Comparison of ENCODE assay signal across 15 cellular contexts in the genomic region with DNA sequence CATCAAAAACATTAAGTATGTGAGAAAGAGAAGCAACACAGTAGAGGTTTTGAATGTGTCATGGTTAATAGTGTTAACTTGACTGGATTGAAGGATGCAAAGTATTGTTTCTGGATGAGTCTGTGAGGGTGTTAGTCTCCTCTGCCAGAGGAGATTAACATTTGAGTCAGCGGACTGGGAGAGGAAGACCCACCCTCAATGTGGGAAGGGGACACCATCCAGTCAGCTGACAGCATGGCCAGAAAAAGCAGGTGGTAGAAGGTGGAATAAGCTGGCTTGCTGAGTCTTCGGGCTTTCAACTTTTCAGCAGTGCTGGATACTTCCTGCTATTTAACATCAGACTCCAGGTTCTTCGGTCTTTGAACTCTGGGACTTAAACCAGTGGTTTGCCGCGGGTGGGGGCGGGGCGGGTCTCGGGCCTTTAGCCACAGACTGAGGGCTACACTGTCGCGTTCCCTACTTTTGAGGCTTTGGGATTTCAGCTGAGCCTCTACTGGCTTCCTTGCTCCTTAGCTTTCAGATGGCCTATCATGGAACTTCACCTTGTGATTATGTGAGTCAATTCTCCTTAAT.
DNase-seq lines count a peak whose midpoint lies in the region; ATAC-seq, FAIRE-seq and TF ChIP-seq lines count a peak whose summit lies in the region.
"Had no signal": no experiment of that assay in that cellular context is flagged by ENCODE, and none has a peak within 500 bp of the region (broad histone marks: within the 10 kb centered on the region; RNA-seq: fewer than 3 reads in every experiment).

No MANE protein-coding gene starts in this region.

- H3K27ac Mint-ChIP-seq in MCF 10A (ENCODE audit: low read depth, unreplicated experiment), result no peak overlapping the region
- H3K27ac Mint-ChIP-seq: CD4-positive, CD25-positive, alpha-beta regulatory T cell had no signal

- no peaks in the 10 kb centered on the region for H4K20me1 ChIP-seq in H1 (replicated peaks in 1 of 2; ENCODE audit: control insufficient read depth in 1 of 2, insufficient read depth in 2 of 2, low read length in 2 of 2)
- H4K20me1 ChIP-seq: BLaER1 treated with 17β-estradiol and CSF1 and Interleukin-3, amounts not matched to agents 10 nM and 100 nM had no signal

- TF ChIP-seq POLR2A in H1 (IDR thresholded peaks at IDR 0.05; ENCODE audit: control extremely low read depth in 1 of 2, low read depth in 2 of 2, low read length in 2 of 2), result no peak

- 0 out of 2 replicates have a peak overlapping the region, but pooled peaks have one; percentile 29 for H2BK12ac ChIP-seq in H1 (ENCODE audit: low read depth, low read length)

- H3K4me3 ChIP-seq in H1 (ENCODE audit: extremely low read depth in 1 of 4, insufficient read depth in 2 of 4, low read depth in 3 of 4, low read length in 4 of 4) (no peak overlapping the region), small intestine (ENCODE audit: low read depth in 1 of 2, low read length in 2 of 2) (no peak overlapping the region)
- H3K4me3 ChIP-seq: BLaER1 treated with 17β-estradiol and CSF1 and Interleukin-3, amounts not matched to agents 10 nM and 100 nM; GM12878 had no signal

- no peaks in the 10 kb centered on the region for H3K36me3 Mint-ChIP-seq in MCF 10A (ENCODE audit: insufficient read depth, unreplicated experiment)
- H3K36me3 Mint-ChIP-seq: CD4-positive, CD25-positive, alpha-beta regulatory T cell had no signal

- H3K14ac ChIP-seq in H1 (ENCODE audit: insufficient read length), result no peak overlapping the region

- H2AFZ ChIP-seq in H1 (ENCODE audit: low read length), result peak overlapping the region; percentile 99; the same call in 1 of the 2 replicates

- H3K9ac ChIP-seq in H1 (replicated peaks in 1 of 4; ENCODE audit: extremely low read depth in 1 of 4, low read depth in 3 of 4, low read length in 3 of 4), result no peak overlapping the region
- H3K9ac ChIP-seq: BLaER1 treated with 17β-estradiol and CSF1 and Interleukin-3, amounts not matched to agents 10 nM and 100 nM had no signal

- H3K4me3 Mint-ChIP-seq in MCF 10A (ENCODE audit: unreplicated experiment), result no peak overlapping the region
- H3K4me3 Mint-ChIP-seq: CD4-positive, CD25-positive, alpha-beta regulatory T cell had no signal

- H3K79me2 ChIP-seq in H1 (ENCODE audit: control insufficient read depth in 1 of 2, insufficient read depth in 2 of 2, low read length in 2 of 2), result no peaks in the 10 kb centered on the region

- POLR2A ChIA-PET in H1 (lab: Charles Lee; ENCODE audit: partially characterized antibody) (no interaction called here), MCF 10A (lab: Yijun Ruan, JAX) (interaction anchor here (0.5 kb wide), 1 partner anchor 25 kb away, joined by 3 read pairs; no protein-coding TSS in a partner anchor)

- no peak for ATAC-seq in GM19023 (IDR thresholded peaks at IDR 0.05; ENCODE audit: unreplicated experiment)
- ATAC-seq: GM12878 had no signal

- no peak overlapping the region for H4K91ac ChIP-seq in H1 (replicated peaks; ENCODE audit: insufficient read length, low read length)

- H2BK15ac ChIP-seq in H1 (ENCODE audit: low read length), result no peak overlapping the region

- WGBS in H1 (ENCODE audit: extremely low coverage in 1 of 2, insufficient coverage in 1 of 2, insufficient read length in 1 of 2, insufficient replicate concordance in 2 of 2, low coverage in 1 of 2, low lambda C conversion rate in 2 of 2, missing lambda C conversion rate in 1 of 2), 2 experiments, result 60% methylated on average over 10 of the region's 10 CpGs; no CpG with 5 or more reads in 1 of the 2 experiments
- 67 to 76% (median 69%) methylated on average over 10 of the region's 10 CpGs for WGBS in small intestine, 3 donors

- H3K4me1 ChIP-seq in H1 (replicated peaks in 1 of 4; ENCODE audit: control insufficient read depth in 3 of 4, insufficient read depth in 4 of 4, low read length in 3 of 4), result peaks cover 0 to 4% (median 0%) of the 10 kb centered on the region in 4 experiments; a peak in 2 of 7 replicates
- H3K4me1 ChIP-seq in small intestine (ENCODE audit: control insufficient read depth in 2 of 2, insufficient read depth in 1 of 2, low read depth in 1 of 2, low read length in 1 of 2), result no peaks in the 10 kb centered on the region
- H3K4me1 ChIP-seq: BLaER1 treated with 17β-estradiol and CSF1 and Interleukin-3, amounts not matched to agents 10 nM and 100 nM had no signal

- peaks cover 0 to 4% of the 10 kb centered on the region in 2 experiments; a peak in 1 of 4 replicates for H3K9me3 ChIP-seq in H1 (ENCODE audit: insufficient read depth in 2 of 2, low read depth in 1 of 2, low read length in 1 of 2)
- H3K9me3 ChIP-seq in small intestine (ENCODE audit: control insufficient read depth, low read depth), result no peaks in the 10 kb centered on the region

- BruUV-seq in MCF 10A (replicated peaks; lab: Mats Ljungman, UMichigan), result no TSS peak

- peaks cover 15% of the 10 kb centered on the region for H3K27me3 Mint-ChIP-seq in MCF 10A (ENCODE audit: insufficient read depth, unreplicated experiment)

- H3K27me3 ChIP-seq in H1 (replicated peaks in 1 of 4; ENCODE audit: control insufficient read depth in 3 of 4, extremely low read depth in 1 of 4, insufficient read depth in 3 of 4, low read length in 3 of 4) (no peaks in the 10 kb centered on the region), small intestine (ENCODE audit: control insufficient read depth in 2 of 2, insufficient read depth in 2 of 2, low read length in 2 of 2) (no peaks in the 10 kb centered on the region)
- H3K27me3 ChIP-seq: BLaER1 treated with 17β-estradiol and CSF1 and Interleukin-3, amounts not matched to agents 10 nM and 100 nM had no signal

- peak; percentile 33 for DNase-seq in NCI-H748 (lab: John Stamatoyannopoulos, UW; ENCODE audit: unreplicated experiment)
- no peak for DNase-seq in NCI-H748 treated with DMSO at 0.1 percent for 48 hours (lab: John Stamatoyannopoulos, UW)
- DNase-seq in H1 (ENCODE audit: low read depth in 1 of 2, low spot score in 2 of 2), result no peak
- DNase-seq in islet precursor cell, result peak; percentile 46
- DNase-seq in small intestine, result peak; percentile 4
- no peak for DNase-seq in stimulated activated CD4-positive, alpha-beta T cell treated with anti-CD3 and anti-CD28 coated beads, Interleukin-4, amount 100 ng/mL, for 1 hour
- DNase-seq in MCF 10A (ENCODE audit: unreplicated experiment), result no peak
- DNase-seq: CD4-positive, CD25-positive, alpha-beta regulatory T cell; IMR-90 had no signal

- H3K56ac ChIP-seq in H1 (replicated peaks; ENCODE audit: insufficient read length, low read depth, low read length), result no peak overlapping the region

- H2BK120ac ChIP-seq in H1 (replicated peaks; ENCODE audit: low read depth, low read length), result no peak overlapping the region

- intact Hi-C loops in MCF 10A (cut with micrococcal nuclease), result loop anchor here (2.0 kb wide), 1 partner anchor 22 kb away; no protein-coding TSS in a partner anchor

- CTCF ChIA-PET in H1 (lab: Charles Lee; ENCODE audit: partially characterized antibody), result interaction anchor here (0.6 to 0.9 kb wide), 4 partner anchors 8 to 586 kb away, joined by 3 to 4 read pairs (median 3); no protein-coding TSS in a partner anchor
- CTCF ChIA-PET in MCF 10A (lab: Yijun Ruan, JAX), result interaction anchor here (0.6 kb wide), 2 partner anchors 247 to 355 kb away, joined by 3 read pairs; no protein-coding TSS in a partner anchor

- H2BK20ac ChIP-seq in H1 (ENCODE audit: low read length), result no peak overlapping the region

- no peak overlapping the region for H2BK5ac ChIP-seq in H1 (ENCODE audit: low read depth, low read length)

- TF ChIP-seq CTCF in H1 (IDR thresholded peaks at IDR 0.05; ENCODE audit: control extremely low read depth in 1 of 3, insufficient read depth in 1 of 3, low read depth in 1 of 3, low read length in 3 of 3) (no peak), MCF 10A (IDR thresholded peaks at IDR 0.05; ENCODE audit: unreplicated experiment) (no peak)

- H4K5ac ChIP-seq in H1 (ENCODE audit: insufficient read length, low read depth, low read length), result no peak overlapping the region

- FAIRE-seq in H1 (lab: Jason Lieb, UNC), result no peak
- no peak for FAIRE-seq in small intestine (lab: Jason Lieb, UNC)
- FAIRE-seq: GM12878, GM18507, H54 had no signal

- no peaks in the 10 kb centered on the region for H3K4me1 Mint-ChIP-seq in MCF 10A (ENCODE audit: insufficient read depth, unreplicated experiment)
- H3K4me1 Mint-ChIP-seq: CD4-positive, CD25-positive, alpha-beta regulatory T cell had no signal

- no peak overlapping the region for H4K8ac ChIP-seq in H1 (ENCODE audit: extremely low read depth, insufficient read depth, low read length)

- TF ChIP-seq EP300 in H1 (IDR thresholded peaks at IDR 0.05; ENCODE audit: borderline replicate concordance in 1 of 2, low read depth in 2 of 2, low read length in 2 of 2), result no peak

- no peak overlapping the region for H3K23ac ChIP-seq in H1 (ENCODE audit: insufficient read length)

- H3K4ac ChIP-seq in H1 (replicated peaks; ENCODE audit: insufficient read length, low read depth, low read length), result no peak overlapping the region

- no peaks in the 10 kb centered on the region for H3K36me3 ChIP-seq in H1 (ENCODE audit: control insufficient read depth in 2 of 4, insufficient read depth in 4 of 4, low read length in 3 of 4)
- H3K36me3 ChIP-seq in small intestine (ENCODE audit: control insufficient read depth in 2 of 2, insufficient read depth in 2 of 2, low read length in 2 of 2), result no peaks in the 10 kb centered on the region
- H3K36me3 ChIP-seq: BLaER1 treated with 17β-estradiol and CSF1 and Interleukin-3, amounts not matched to agents 10 nM and 100 nM had no signal

- no peak overlapping the region for H2AK5ac ChIP-seq in H1 (ENCODE audit: low read depth, low read length)

- peak overlapping the region; percentile 0 to 20; a peak in 1 of 4 replicates for H3K4me2 ChIP-seq in H1 (ENCODE audit: insufficient read depth in 1 of 2, low read depth in 2 of 2, low read length in 2 of 2)
- H3K4me2 ChIP-seq: BLaER1 treated with 17β-estradiol and CSF1 and Interleukin-3, amounts not matched to agents 10 nM and 100 nM had no signal

- H3K9me3 Mint-ChIP-seq in MCF 10A (ENCODE audit: unreplicated experiment), result no peaks in the 10 kb centered on the region

- no peak overlapping the region for H3K18ac ChIP-seq in H1 (ENCODE audit: extremely low read depth, low read length)

- H3K23me2 ChIP-seq in H1 (ENCODE audit: low read depth, low read length), result no peaks in the 10 kb centered on the region

- no peak overlapping the region for H3K27ac ChIP-seq in H1 (ENCODE audit: low read depth, low read length)
- H3K27ac ChIP-seq in small intestine (ENCODE audit: low read depth in 1 of 2, low read length in 1 of 2), result no peak overlapping the region
- H3K27ac ChIP-seq: 22Rv1; BLaER1 treated with 17β-estradiol and CSF1 and Interleukin-3, amounts not matched to agents 10 nM and 100 nM had no signal

- no peak for TF ChIP-seq RAD21 in H1 (IDR thresholded peaks at IDR 0.05 in 1 of 2, conservative IDR thresholded peaks at IDR 0.05 in 1 of 2; ENCODE audit: low read depth in 2 of 2, low read length in 2 of 2)

- no peaks in the 10 kb centered on the region for H3K79me1 ChIP-seq in H1 (ENCODE audit: low read depth, low read length)

TF ChIP-seq in H1, 55 proteins besides CTCF, POLR2A, EP300 and RAD21 (continues in another document):
- 0 out of 2 replicates have a peak, but pooled peaks have one; percentile 27 for TF ChIP-seq MAX (IDR thresholded peaks at IDR 0.05)
- TF ChIP-seq EZH2 (IDR thresholded peaks at IDR 0.05; ENCODE audit: low read depth, low read length, severe bottlenecking), result no peak

Comparison
In these comparisons a context has a peak if more than half of its experiments do, and no peak if none do; other contexts are left out.
1. DNase-seq: peak in NCI-H748 (single experiment), islet precursor cell (single experiment) and small intestine (single experiment); none in NCI-H748 treated with DMSO at 0.1 percent for 48 hours (single experiment), H1 (0 of 2), stimulated activated CD4-positive, alpha-beta T cell treated with anti-CD3 and anti-CD28 coated beads, Interleukin-4, amount 100 ng/mL, for 1 hour (single experiment) and MCF 10A (single experiment).